Comparison of ENCODE assay signal across 8 cellular contexts in the genomic region with DNA sequence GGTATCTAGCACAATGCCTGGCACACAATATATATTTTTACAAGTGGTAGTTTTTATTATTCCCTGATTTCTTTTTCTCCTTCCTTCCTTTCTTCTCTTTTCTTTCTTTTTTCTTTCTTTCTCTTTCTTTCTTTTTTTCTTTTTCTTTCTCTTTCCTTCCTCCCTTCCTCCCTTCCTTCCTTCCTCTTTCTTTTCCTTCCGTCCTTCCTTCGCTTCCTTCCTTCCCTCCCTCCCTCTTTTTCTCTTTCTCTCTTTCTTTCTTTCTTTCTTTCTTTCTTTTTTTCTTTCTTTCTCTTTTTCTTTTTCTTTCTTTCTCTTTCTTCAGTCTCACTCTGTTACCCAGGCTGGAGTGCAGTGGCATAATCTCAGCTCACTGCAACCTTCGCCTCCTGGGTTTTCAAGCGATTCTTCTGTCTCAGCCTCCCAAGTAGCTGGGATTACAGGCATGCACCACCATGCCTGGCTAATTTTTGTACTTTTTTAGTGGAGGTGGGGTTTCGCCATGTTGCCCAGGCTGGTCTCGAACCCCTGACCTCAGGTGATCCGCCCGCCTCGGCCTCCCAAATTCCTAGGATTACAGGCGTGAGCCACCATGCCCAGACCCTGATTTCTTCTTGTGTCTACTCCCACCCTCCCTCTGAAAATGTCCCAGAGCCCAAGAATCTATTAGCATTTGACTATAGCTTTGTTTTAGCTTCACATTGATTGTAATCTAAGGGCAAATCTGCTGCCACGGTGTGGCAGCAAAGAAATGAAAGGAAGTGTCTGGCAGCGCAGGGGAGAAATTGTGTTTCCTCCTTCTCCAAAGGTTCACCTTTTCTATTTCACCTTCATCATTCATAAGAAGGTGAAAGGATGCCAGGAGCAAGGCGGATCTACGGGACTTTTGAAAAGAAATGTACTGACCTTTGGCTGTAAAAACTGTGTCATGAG. TPM values are rescaled to one million over a fixed set of nuclear protein-coding genes. Genes with fewer than 3 reads are reported as not detected.
DNase-seq lines count a peak whose midpoint lies in the region; ATAC-seq and TF ChIP-seq lines count a peak whose summit lies in the region.

No MANE protein-coding gene starts in this region.

- no peaks in the 10 kb centered on the region for H3K79me2 ChIP-seq in Karpas-422 (ENCODE audit: low read length)

- H3K9ac ChIP-seq in Karpas-422 (ENCODE audit: low read length) = peak overlapping the region; percentile 52; the same call in 1 of the 2 replicates

- DNase-seq in heart left ventricle = no peak
- no peak for DNase-seq in Right ventricle myocardium inferior (ENCODE audit: missing footprints)
- no peak for DNase-seq in Karpas-422
- DNase-seq in esophagus squamous epithelium (lab: John Stamatoyannopoulos, UW) = no peak
- DNase-seq in tibial nerve (ENCODE audit: low spot score in 2 of 2) = no peak
- DNase-seq in lower leg skin (ENCODE audit: low spot score in 2 of 2) = no peak
- DNase-seq in HPDE6-E6E7 (ENCODE audit: extremely low spot score) = no peak
- DNase-seq in D341Med (ENCODE audit: low spot score) = no peak

- no peak for TF ChIP-seq CTCF in heart left ventricle (IDR thresholded peaks at IDR 0.05)
- TF ChIP-seq CTCF in esophagus squamous epithelium (IDR thresholded peaks at IDR 0.05) = peak in 1 of 6 experiments; percentile 6
- TF ChIP-seq CTCF in tibial nerve (IDR thresholded peaks at IDR 0.05) = no peak
- TF ChIP-seq CTCF in lower leg skin (IDR thresholded peaks at IDR 0.05) = no peak

- H3K4me2 ChIP-seq in Karpas-422 (ENCODE audit: low read depth, low read length, poor library complexity, severe bottlenecking) = peak overlapping the region; percentile 74

- H3K9me2 ChIP-seq in Karpas-422 (replicated peaks; ENCODE audit: insufficient read depth, low read length) = no peaks in the 10 kb centered on the region

- intact Hi-C loops in heart left ventricle (cut with DNase I) = no loop called here
- intact Hi-C loops in Right ventricle myocardium inferior (cut with DNase I) = no loop called here
- intact Hi-C loops in esophagus squamous epithelium (cut with DNase I) = no loop called here
- intact Hi-C loops in lower leg skin (cut with DNase I; ENCODE audit: low total_unique reads) = no loop called here

- no peaks in the 10 kb centered on the region for H3K9me3 ChIP-seq in heart left ventricle
- no peaks in the 10 kb centered on the region for H3K9me3 ChIP-seq in Karpas-422 (ENCODE audit: low read length)
- H3K9me3 ChIP-seq in esophagus squamous epithelium = no peaks in the 10 kb centered on the region
- no peaks in the 10 kb centered on the region for H3K9me3 ChIP-seq in tibial nerve

- 77 to 82% (median 80%) methylated on average over 14 of the region's 14 CpGs for WGBS in heart left ventricle, 4 donors
- WGBS in esophagus squamous epithelium, 2 donors = 63 to 69% methylated on average over 13 to 14 of the region's 14 CpGs
- WGBS in tibial nerve, 2 donors = 65 to 68% methylated on average over 14 of the region's 14 CpGs
- 68 to 69% methylated on average over 14 of the region's 14 CpGs for WGBS in lower leg skin, 2 donors

- ATAC-seq in heart left ventricle (no peak), Right ventricle myocardium inferior (no peak)

- H4K20me1 ChIP-seq in Karpas-422 (ENCODE audit: insufficient read depth, low read depth, low read length) = no peaks in the 10 kb centered on the region

- peak overlapping the region; percentile 27 to 68 (median 60) for H3K27ac ChIP-seq in heart left ventricle
- 0 out of 2 replicates have a peak overlapping the region, but pooled peaks have one; percentile 41 for H3K27ac ChIP-seq in Karpas-422 (ENCODE audit: low read length)
- H3K27ac ChIP-seq in esophagus squamous epithelium = peak overlapping the region in 3 of 4 donors; percentile 15 to 38 (median 29)
- H3K27ac ChIP-seq in tibial nerve = peak overlapping the region in 3 of 4 donors; percentile 9 to 78 (median 39)

- H3K36me3 ChIP-seq in heart left ventricle (no peaks in the 10 kb centered on the region), Karpas-422 (ENCODE audit: insufficient read depth, low read length) (no peaks in the 10 kb centered on the region), esophagus squamous epithelium (no peaks in the 10 kb centered on the region), tibial nerve (no peaks in the 10 kb centered on the region)

- no peak for TF ChIP-seq EP300 in tibial nerve (IDR thresholded peaks at IDR 0.05)

- H3K27me3 ChIP-seq in heart left ventricle (no peaks in the 10 kb centered on the region), Karpas-422 (ENCODE audit: low read length) (no peaks in the 10 kb centered on the region), esophagus squamous epithelium (no peaks in the 10 kb centered on the region), tibial nerve (no peaks in the 10 kb centered on the region)

- H3K4me1 ChIP-seq in heart left ventricle (peaks cover 4 to 32% (median 24%) of the 10 kb centered on the region in 12 donors), Karpas-422 (ENCODE audit: low read length) (peaks cover 21% of the 10 kb centered on the region), esophagus squamous epithelium (peaks cover 8 to 19% (median 17%) of the 10 kb centered on the region in 3 donors), tibial nerve (peaks cover 0 to 29% (median 2%) of the 10 kb centered on the region in 4 donors)

- H3K4me3 ChIP-seq in heart left ventricle (peak overlapping the region in 6 of 12 donors; percentile 5 to 38 (median 18)), Karpas-422 (ENCODE audit: low read length) (peak overlapping the region; percentile 57; the same call in 1 of the 2 replicates), esophagus squamous epithelium (peak overlapping the region in 1 of 4 donors; percentile 37), tibial nerve (peak overlapping the region in 1 of 4 donors; percentile 8), lower leg skin (ENCODE audit: low read depth, poor library complexity, severe bottlenecking) (no peak overlapping the region)

- peak overlapping the region; percentile 54 for H2AFZ ChIP-seq in Karpas-422 (ENCODE audit: low read length)

- TF ChIP-seq POLR2A in heart left ventricle (IDR thresholded peaks at IDR 0.05) (no peak), esophagus squamous epithelium (IDR thresholded peaks at IDR 0.05) (no peak), tibial nerve (IDR thresholded peaks at IDR 0.05) (no peak), lower leg skin (IDR thresholded peaks at IDR 0.05) (no peak)

RNA-seq across cellular contexts. Expression of gene ABCB10, which starts 19.9 kb away (rescaled TPM):
- total RNA-seq in heart left ventricle (10 to 100 TPM in 7 of 9 donors, 1 to 10 TPM in 2; 8.4 to 13.3 (median 10.8) TPM), Right ventricle myocardium inferior (12.7 TPM), esophagus squamous epithelium (10 to 100 TPM in 3 of 4 donors, 1 to 10 TPM in 1; 9.9 to 18.6 (median 14.3) TPM), tibial nerve (10 to 100 TPM; 24.7 to 39.1 (median 27.2) TPM), lower leg skin (10 to 100 TPM; 11.4 to 13.2 (median 12.2) TPM)
- 1 to 10 TPM; 4.5 to 6.6 TPM for polyA plus RNA-seq in heart left ventricle
- 19.9 and 27.8 TPM in 2 replicates for total RNA-seq in Karpas-422 (2014; rRNA removed; shearing (Covaris generic); ENCODE audit: low replicate concordance)

RNA-seq across cellular contexts. Expression of gene TAF5L, which starts 47.5 kb away (rescaled TPM):
- total RNA-seq in heart left ventricle = 10 to 100 TPM in 6 of 9 donors, 1 to 10 TPM in 3; 7.1 to 15.4 (median 11.1) TPM
- polyA plus RNA-seq in heart left ventricle = 10 to 100 TPM in 1 of 2 donors, 1 to 10 TPM in 1; 4.4 to 14.4 TPM
- total RNA-seq in Right ventricle myocardium inferior = 10.8 TPM
- 30.7 and 32.6 TPM in 2 replicates for total RNA-seq in Karpas-422 (2014; rRNA removed; shearing (Covaris generic); ENCODE audit: low replicate concordance)
- 10 to 100 TPM in 3 of 4 donors, 1 to 10 TPM in 1; 7.8 to 15.8 (median 12.7) TPM for total RNA-seq in esophagus squamous epithelium
- 10 to 100 TPM in 1 of 4 donors, 1 to 10 TPM in 3; 7.1 to 18.6 (median 8.6) TPM for total RNA-seq in tibial nerve
- total RNA-seq in lower leg skin = 10 to 100 TPM in 2 of 4 donors, 1 to 10 TPM in 2; 7.5 to 15.7 (median 9.4) TPM

RNA-seq across cellular contexts. Expression of gene URB2, which starts 47.6 kb away (rescaled TPM):
- total RNA-seq in heart left ventricle = 1 to 10 TPM; 2.6 to 6.7 (median 5.0) TPM
- polyA plus RNA-seq in heart left ventricle = 1 to 10 TPM; 1.4 to 5.9 TPM
- 3.4 TPM for total RNA-seq in Right ventricle myocardium inferior
- total RNA-seq in Karpas-422 (2014; rRNA removed; shearing (Covaris generic); ENCODE audit: low replicate concordance) = 14.1 and 15.0 TPM in 2 replicates
- total RNA-seq in esophagus squamous epithelium = 10 to 100 TPM in 2 of 4 donors, 1 to 10 TPM in 2; 7.8 to 14.1 (median 11.0) TPM
- total RNA-seq in tibial nerve = 10 to 100 TPM in 2 of 4 donors, 1 to 10 TPM in 2; 8.7 to 13.1 (median 10.0) TPM
- total RNA-seq in lower leg skin = 1 to 10 TPM; 5.7 to 7.7 (median 6.3) TPM
